In genomic region chr13:26377038-26377437, GRCh38 we compare ENCODE assay signal across 9 cellular contexts.
DNase-seq lines count a peak whose midpoint lies in the region; ATAC-seq and TF ChIP-seq lines count a peak whose summit lies in the region.
"Had no signal": no experiment of that assay in that cellular context is flagged by ENCODE, and none has a peak within 500 bp of the region (broad histone marks: within the 10 kb centered on the region; RNA-seq: fewer than 3 reads in every experiment).

No MANE protein-coding gene starts in this region.

- H3K27ac Mint-ChIP-seq in glutamatergic neuron (ENCODE audit: unreplicated experiment) = no peak overlapping the region
- H3K27ac Mint-ChIP-seq in activated T-helper 17 cell treated with anti-CD3 and anti-CD28 coated beads, Interleukin-2, amount 50 U/mL, for 72 hours = no peak overlapping the region
- H3K27ac Mint-ChIP-seq: activated naive CD8-positive, alpha-beta T cell treated with anti-CD3 and anti-CD28 coated beads, Interleukin-2, amount 10 ng/mL, durations not matched to agents 7 days and 5 days had no signal

- H3K4me3 ChIP-seq in AG04449 (ENCODE audit: low read depth, low read length) (no peak overlapping the region), OCI-LY7 (ENCODE audit: low read depth, low read length, poor library complexity, severe bottlenecking) (no peak overlapping the region), stomach (no peak overlapping the region)

- POLR2A ChIA-PET in AG04449 (lab: Yijun Ruan, JAX) (no interaction called here), OCI-LY7 (lab: Charles Lee) (interaction anchor here (0.7 to 0.9 kb wide), 2 partner anchors 15 to 110 kb away, joined by 3 to 10 read pairs; no protein-coding TSS in a partner anchor)

- intact Hi-C loops in OCI-LY7 (cut with micrococcal nuclease; ENCODE audit: unreplicated experiment) = no loop called here
- intact Hi-C loops in stomach (cut with DNase I; ENCODE audit: low total_unique reads) = no loop called here

- H3K79me2 ChIP-seq in OCI-LY7 (ENCODE audit: insufficient read depth, low read depth, low read length) = no peaks in the 10 kb centered on the region

- H3K9me2 ChIP-seq in OCI-LY7 (ENCODE audit: insufficient read depth, low read length) = no peaks in the 10 kb centered on the region

- no peaks in the 10 kb centered on the region for H3K9me3 ChIP-seq in OCI-LY7 (ENCODE audit: low read length)
- H3K9me3 ChIP-seq in stomach = no peaks in the 10 kb centered on the region

- no peak for ATAC-seq in GM18520 (IDR thresholded peaks at IDR 0.05; ENCODE audit: unreplicated experiment)
- no peak for ATAC-seq in activated T-helper 17 cell treated with anti-CD3 and anti-CD28 coated beads, Interleukin-2, amount 50 U/mL, for 72 hours (replicated peaks)

- no peaks in the 10 kb centered on the region for H3K27me3 ChIP-seq in stomach

- H3K36me3 ChIP-seq in OCI-LY7 (ENCODE audit: insufficient read depth, low read length) (no peaks in the 10 kb centered on the region), stomach (no peaks in the 10 kb centered on the region)

- H3K27ac ChIP-seq in OCI-LY7 (ENCODE audit: low read depth, low read length, poor library complexity, severe bottlenecking) = no peak overlapping the region
- no peak overlapping the region for H3K27ac ChIP-seq in stomach

- DNase-seq in AG04449 (ENCODE audit: low read depth, low spot score) = no peak
- DNase-seq in OCI-LY7 (ENCODE audit: low spot score) = peak; percentile 18
- peak; percentile 60 for DNase-seq in glutamatergic neuron
- DNase-seq in stomach = no peak
- DNase-seq in stimulated activated CD4-positive, alpha-beta T cell treated with anti-CD3 and anti-CD28 coated beads, Interleukin-1b, Interleukin-23, amount 100 ng/mL, for 48 hours = no peak
- DNase-seq: activated naive CD8-positive, alpha-beta T cell treated with anti-CD3 and anti-CD28 coated beads, Interleukin-2, amount 10 ng/mL, durations not matched to agents 7 days and 5 days had no signal

- peaks cover 6% of the 10 kb centered on the region for H3K4me1 Mint-ChIP-seq in glutamatergic neuron (ENCODE audit: low read depth, unreplicated experiment)
- peaks cover 5% of the 10 kb centered on the region for H3K4me1 Mint-ChIP-seq in activated T-helper 17 cell treated with anti-CD3 and anti-CD28 coated beads, Interleukin-2, amount 50 U/mL, for 72 hours

- no peak overlapping the region for H3K4me3 Mint-ChIP-seq in glutamatergic neuron (ENCODE audit: unreplicated experiment)
- H3K4me3 Mint-ChIP-seq in activated T-helper 17 cell treated with anti-CD3 and anti-CD28 coated beads, Interleukin-2, amount 50 U/mL, for 72 hours = no peak overlapping the region
- H3K4me3 Mint-ChIP-seq: activated naive CD8-positive, alpha-beta T cell treated with anti-CD3 and anti-CD28 coated beads, Interleukin-2, amount 10 ng/mL, durations not matched to agents 7 days and 5 days had no signal

- no peak overlapping the region for H3K4me2 ChIP-seq in OCI-LY7 (ENCODE audit: low read length)

- H3K4me1 ChIP-seq in OCI-LY7 (ENCODE audit: insufficient read depth, low read length, poor library complexity, severe bottlenecking) = no peaks in the 10 kb centered on the region
- H3K4me1 ChIP-seq in stomach = peaks cover 0 to 11% (median 4%) of the 10 kb centered on the region in 4 donors

- TF ChIP-seq POLR2A in stomach (IDR thresholded peaks at IDR 0.05) = no peak

- no peaks in the 10 kb centered on the region for H3K9me3 Mint-ChIP-seq in glutamatergic neuron (ENCODE audit: unreplicated experiment)
- H3K9me3 Mint-ChIP-seq in activated T-helper 17 cell treated with anti-CD3 and anti-CD28 coated beads, Interleukin-2, amount 50 U/mL, for 72 hours = no peaks in the 10 kb centered on the region
- H3K9me3 Mint-ChIP-seq: activated naive CD8-positive, alpha-beta T cell treated with anti-CD3 and anti-CD28 coated beads, Interleukin-2, amount 10 ng/mL, durations not matched to agents 7 days and 5 days had no signal

- no peak overlapping the region for H2AFZ ChIP-seq in OCI-LY7 (ENCODE audit: low read length)

- no TSS peak for BruUV-seq in OCI-LY7 (replicated peaks; lab: Mats Ljungman, UMichigan)

- TF ChIP-seq CTCF in AG04449 (IDR thresholded peaks at IDR 0.05; ENCODE audit: insufficient read depth, low read length, missing control alignments) (peak; percentile 36), GM12872 (IDR thresholded peaks at IDR 0.05; ENCODE audit: insufficient read depth, low read depth, low read length) (peak; percentile 52), OCI-LY7 (conservative IDR thresholded peaks at IDR 0.05; ENCODE audit: low read length) (peak; percentile 65), glutamatergic neuron (IDR thresholded peaks at IDR 0.05; ENCODE audit: partially characterized antibody, unreplicated experiment) (peak; percentile 61), stomach (IDR thresholded peaks at IDR 0.05) (no peak)

- TF ChIP-seq EP300 in stomach (IDR thresholded peaks at IDR 0.05) = no peak

- no peaks in the 10 kb centered on the region for H3K36me3 Mint-ChIP-seq in glutamatergic neuron (ENCODE audit: unreplicated experiment)
- H3K36me3 Mint-ChIP-seq in activated T-helper 17 cell treated with anti-CD3 and anti-CD28 coated beads, Interleukin-2, amount 50 U/mL, for 72 hours (ENCODE audit: low read depth) = no peaks in the 10 kb centered on the region

- H4K20me1 ChIP-seq in OCI-LY7 (ENCODE audit: insufficient read depth, low read length) = no peaks in the 10 kb centered on the region

- CTCF ChIA-PET in AG04449 (lab: Yijun Ruan, JAX) = interaction anchor here (1.0 to 1.5 kb wide), 3 partner anchors 7 to 122 kb away, joined by 3 to 5 read pairs (median 3); no protein-coding TSS in a partner anchor
- CTCF ChIA-PET in OCI-LY7 (lab: Charles Lee; ENCODE audit: unreplicated experiment) = no interaction called here

- no peaks in the 10 kb centered on the region for H3K27me3 Mint-ChIP-seq in glutamatergic neuron (ENCODE audit: unreplicated experiment)
- H3K27me3 Mint-ChIP-seq in activated T-helper 17 cell treated with anti-CD3 and anti-CD28 coated beads, Interleukin-2, amount 50 U/mL, for 72 hours = no peaks in the 10 kb centered on the region
- H3K27me3 Mint-ChIP-seq: activated naive CD8-positive, alpha-beta T cell treated with anti-CD3 and anti-CD28 coated beads, Interleukin-2, amount 10 ng/mL, durations not matched to agents 7 days and 5 days had no signal

Comparison
In these comparisons a context has a peak if more than half of its experiments do, and no peak if none do; other contexts are left out.
1. DNase-seq: peak in OCI-LY7 (single experiment) and glutamatergic neuron (single experiment); none in AG04449 (single experiment), stomach (single experiment) and stimulated activated CD4-positive, alpha-beta T cell treated with anti-CD3 and anti-CD28 coated beads, Interleukin-1b, Interleukin-23, amount 100 ng/mL, for 48 hours (single experiment).
2. CTCF ChIP-seq: peak in AG04449 (single experiment), GM12872 (single experiment), OCI-LY7 (single experiment) and glutamatergic neuron (single experiment); none in stomach (0 of 7).